In the genomic region with DNA sequence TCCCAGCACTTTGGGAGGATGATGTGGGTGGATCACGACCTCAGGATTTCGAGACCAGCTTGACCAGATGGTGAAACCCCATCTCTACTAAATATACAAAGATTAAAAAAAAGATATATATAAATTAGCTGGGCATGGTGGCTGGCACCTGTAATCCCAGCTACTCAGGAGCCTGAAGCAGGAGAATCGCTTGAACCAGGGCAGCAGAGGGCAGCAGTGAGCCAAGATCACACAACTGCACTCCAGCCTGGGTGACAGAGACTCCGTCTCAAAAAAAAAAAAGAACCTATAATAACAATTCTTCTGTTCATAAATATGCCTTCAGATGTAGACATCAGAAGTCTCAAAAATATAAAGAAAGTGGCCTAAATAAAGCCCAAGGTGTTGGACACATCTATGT, we compare ENCODE assay signal across 14 cellular contexts. TPM values are rescaled to one million over a fixed set of nuclear protein-coding genes. Genes with fewer than 3 reads are reported as not detected.
A peak's percentile ranks its signal among the peaks of the same experiment; 100 is the strongest.
DNase-seq lines count a peak whose midpoint lies in the region; ATAC-seq and TF ChIP-seq lines count a peak whose summit lies in the region.
"Had no signal": no experiment of that assay in that cellular context is flagged by ENCODE, and none has a peak within 500 bp of the region (broad histone marks: within the 10 kb centered on the region; RNA-seq: fewer than 3 reads in every experiment).

No MANE protein-coding gene starts in this region.

- H2BK12ac ChIP-seq in neuronal stem cell (ENCODE audit: low read length), result no peak overlapping the region

- no peak overlapping the region for H3K9ac ChIP-seq in adipocyte (ENCODE audit: low read length)
- H3K9ac ChIP-seq in neuronal stem cell (ENCODE audit: low read depth, low read length, poor library complexity), result no peak overlapping the region

- TF ChIP-seq EP300 in ovary (IDR thresholded peaks at IDR 0.05), result no peak

- H2BK120ac ChIP-seq in neuronal stem cell (ENCODE audit: low read depth, low read length), result no peak overlapping the region

- peak overlapping the region; percentile 33 for H3K4me3 ChIP-seq in adipocyte (ENCODE audit: low read length)
- no peak overlapping the region for H3K4me3 ChIP-seq in ovary
- H3K4me3 ChIP-seq in neuronal stem cell (ENCODE audit: low read length in 2 of 2), result no peak overlapping the region
- H3K4me3 ChIP-seq: GM12878 had no signal

- H3K4me2 ChIP-seq in neuronal stem cell (ENCODE audit: insufficient read depth, low read length, poor library complexity, severe bottlenecking), result no peak overlapping the region

- no peaks in the 10 kb centered on the region for H3K4me1 ChIP-seq in adipocyte (ENCODE audit: control insufficient read depth, insufficient read depth, low read length)
- peaks cover under 1% of the 10 kb centered on the region for H3K4me1 ChIP-seq in ovary (ENCODE audit: insufficient read depth)
- no peaks in the 10 kb centered on the region for H3K4me1 ChIP-seq in neuronal stem cell (ENCODE audit: control insufficient read depth in 2 of 2, insufficient read depth in 1 of 2, low read depth in 1 of 2, low read length in 2 of 2)

- no peak overlapping the region for H2BK5ac ChIP-seq in neuronal stem cell (ENCODE audit: low read length)

- H3K4ac ChIP-seq in neuronal stem cell (ENCODE audit: low read length), result no peak overlapping the region

- peaks cover 90% of the 10 kb centered on the region for H3K36me3 Mint-ChIP-seq in activated CD8-positive, alpha-beta T cell treated with anti-CD3 and anti-CD28 coated beads for 36 hours (ENCODE audit: low read depth)
- peaks cover 86% of the 10 kb centered on the region for H3K36me3 Mint-ChIP-seq in activated CD8-positive, alpha-beta T cell treated with anti-CD3 and anti-CD28 coated beads, Interleukin-2, amount 10 ng/mL, durations not matched to agents 7 days and 5 days (ENCODE audit: low read depth)
- peaks cover 37% of the 10 kb centered on the region for H3K36me3 Mint-ChIP-seq in HFFc6 (ENCODE audit: low read depth)

- H3K14ac ChIP-seq in neuronal stem cell (ENCODE audit: low read length), result no peak overlapping the region

- peaks cover 22% of the 10 kb centered on the region for H3K36me3 ChIP-seq in adipocyte (ENCODE audit: control insufficient read depth, insufficient read depth, low read length, severe bottlenecking)
- peaks cover 3% of the 10 kb centered on the region for H3K36me3 ChIP-seq in ovary
- peaks cover 0 to 63% of the 10 kb centered on the region in 2 donors for H3K36me3 ChIP-seq in neuronal stem cell (replicated peaks in 1 of 2; ENCODE audit: control insufficient read depth in 2 of 2, insufficient read depth in 2 of 2, low read length in 2 of 2)

- H3K9me3 Mint-ChIP-seq in activated CD8-positive, alpha-beta T cell treated with anti-CD3 and anti-CD28 coated beads for 36 hours, result peaks cover 58% of the 10 kb centered on the region
- peaks cover 67% of the 10 kb centered on the region for H3K9me3 Mint-ChIP-seq in activated CD8-positive, alpha-beta T cell treated with anti-CD3 and anti-CD28 coated beads, Interleukin-2, amount 10 ng/mL, durations not matched to agents 7 days and 5 days (ENCODE audit: insufficient read depth)
- peaks cover 80% of the 10 kb centered on the region for H3K9me3 Mint-ChIP-seq in HFFc6

- DNase-seq in activated CD8-positive, alpha-beta T cell treated with anti-CD3 and anti-CD28 coated beads for 36 hours, result peak; percentile 22
- DNase-seq in activated CD8-positive, alpha-beta T cell treated with anti-CD3 and anti-CD28 coated beads, Interleukin-2, amount 10 ng/mL, durations not matched to agents 7 days and 5 days, result no peak
- no peak for DNase-seq in HFFc6
- no peak for DNase-seq in adipocyte (ENCODE audit: low read depth)
- peak in 3 of 5 donors; percentile 54 to 65 (median 55) for DNase-seq in ovary
- no peak for DNase-seq in occipital lobe (lab: John Stamatoyannopoulos, UW)
- DNase-seq in neuronal stem cell (ENCODE audit: low spot score), result no peak
- DNase-seq in T-helper 1 cell, result no peak
- DNase-seq: IMR-90, NCI-H1436 treated with DMSO at 0.1 percent for 48 hours, NCI-H510A treated with DMSO at 0.1 percent for 48 hours, T1000 had no signal

- no peak for TF ChIP-seq POLR2A in ovary (IDR thresholded peaks at IDR 0.05)

- ATAC-seq in activated CD8-positive, alpha-beta T cell treated with anti-CD3 and anti-CD28 coated beads for 36 hours, result no peak
- no peak for ATAC-seq in activated CD8-positive, alpha-beta T cell treated with anti-CD3 and anti-CD28 coated beads, Interleukin-2, amount 10 ng/mL, durations not matched to agents 7 days and 5 days
- ATAC-seq: esophagus mucosa, GM12878 had no signal

- no peak overlapping the region for H3K18ac ChIP-seq in neuronal stem cell (ENCODE audit: low read length)

- H4K8ac ChIP-seq in neuronal stem cell (ENCODE audit: low read depth, low read length), result no peak overlapping the region

- intact Hi-C loops in activated CD8-positive, alpha-beta T cell treated with anti-CD3 and anti-CD28 coated beads for 36 hours (cut with micrococcal nuclease), result no loop called here
- intact Hi-C loops in ovary (cut with DNase I), result no loop called here

- no peak for TF ChIP-seq CTCF in activated CD8-positive, alpha-beta T cell treated with anti-CD3 and anti-CD28 coated beads for 36 hours (IDR thresholded peaks at IDR 0.05)
- TF ChIP-seq CTCF in HFFc6 (IDR thresholded peaks at IDR 0.05) (peak; percentile 29), ovary (IDR thresholded peaks at IDR 0.05) (no peak)

- H3K9me3 ChIP-seq in adipocyte (ENCODE audit: control insufficient read depth, low read length) (peaks cover 95% of the 10 kb centered on the region), ovary (peaks cover 7 to 24% of the 10 kb centered on the region in 2 donors), neuronal stem cell (replicated peaks in 1 of 2; ENCODE audit: control insufficient read depth in 2 of 2, insufficient read depth in 1 of 2, low read depth in 1 of 2, low read length in 2 of 2) (peaks cover 7 to 93% of the 10 kb centered on the region in 2 donors)

- H3K4me3 Mint-ChIP-seq in activated CD8-positive, alpha-beta T cell treated with anti-CD3 and anti-CD28 coated beads for 36 hours, result no peak overlapping the region
- H3K4me3 Mint-ChIP-seq in activated CD8-positive, alpha-beta T cell treated with anti-CD3 and anti-CD28 coated beads, Interleukin-2, amount 10 ng/mL, durations not matched to agents 7 days and 5 days, result no peak overlapping the region
- no peak overlapping the region for H3K4me3 Mint-ChIP-seq in HFFc6

- no peak overlapping the region for H2BK15ac ChIP-seq in neuronal stem cell (ENCODE audit: low read length)

- H3K27me3 Mint-ChIP-seq in activated CD8-positive, alpha-beta T cell treated with anti-CD3 and anti-CD28 coated beads for 36 hours, result no peaks in the 10 kb centered on the region
- no peaks in the 10 kb centered on the region for H3K27me3 Mint-ChIP-seq in activated CD8-positive, alpha-beta T cell treated with anti-CD3 and anti-CD28 coated beads, Interleukin-2, amount 10 ng/mL, durations not matched to agents 7 days and 5 days (ENCODE audit: low read depth)
- no peaks in the 10 kb centered on the region; the same call in 1 of the 2 replicates for H3K27me3 Mint-ChIP-seq in HFFc6 (ENCODE audit: insufficient read depth)

- no peak overlapping the region for H3K27ac Mint-ChIP-seq in activated CD8-positive, alpha-beta T cell treated with anti-CD3 and anti-CD28 coated beads for 36 hours
- no peak overlapping the region for H3K27ac Mint-ChIP-seq in activated CD8-positive, alpha-beta T cell treated with anti-CD3 and anti-CD28 coated beads, Interleukin-2, amount 10 ng/mL, durations not matched to agents 7 days and 5 days
- no peak overlapping the region for H3K27ac Mint-ChIP-seq in HFFc6

- H4K91ac ChIP-seq in neuronal stem cell (ENCODE audit: low read depth, low read length, poor library complexity), result no peak overlapping the region

- 52 to 56% (median 53%) methylated on average over 4 of the region's 4 CpGs for WGBS in ovary, 3 donors
- WGBS in neuronal stem cell (ENCODE audit: extremely low coverage in 2 of 2, insufficient read length in 2 of 2, insufficient replicate concordance in 1 of 2), 2 donors, result no CpG with 5 or more reads among the region's 4 CpGs

- POLR2A ChIA-PET in activated CD8-positive, alpha-beta T cell treated with anti-CD3 and anti-CD28 coated beads for 36 hours (lab: Charles Lee), result interaction anchor here (1.2 kb wide), 1 partner anchor 107 kb away, joined by 4 read pairs; no protein-coding TSS in a partner anchor
- POLR2A ChIA-PET in activated CD8-positive, alpha-beta T cell treated with anti-CD3 and anti-CD28 coated beads, Interleukin-2, amount 10 ng/mL, durations not matched to agents 7 days and 5 days (lab: Charles Lee), result no interaction called here

- H3K4me1 Mint-ChIP-seq in activated CD8-positive, alpha-beta T cell treated with anti-CD3 and anti-CD28 coated beads for 36 hours (ENCODE audit: low read depth), result peaks cover 24% of the 10 kb centered on the region
- peaks cover 13% of the 10 kb centered on the region for H3K4me1 Mint-ChIP-seq in activated CD8-positive, alpha-beta T cell treated with anti-CD3 and anti-CD28 coated beads, Interleukin-2, amount 10 ng/mL, durations not matched to agents 7 days and 5 days (ENCODE audit: low read depth)
- no peaks in the 10 kb centered on the region for H3K4me1 Mint-ChIP-seq in HFFc6 (ENCODE audit: low read depth)

- H3K27ac ChIP-seq in ovary (no peak overlapping the region), neuronal stem cell (replicated peaks; ENCODE audit: low read length) (no peak overlapping the region)

- CTCF ChIA-PET in activated CD8-positive, alpha-beta T cell treated with anti-CD3 and anti-CD28 coated beads for 36 hours (lab: Charles Lee), result interaction anchor here (0.6 to 1.1 kb wide), 2 partner anchors 15 to 825 kb away, joined by 3 read pairs; no protein-coding TSS in a partner anchor
- CTCF ChIA-PET in activated CD8-positive, alpha-beta T cell treated with anti-CD3 and anti-CD28 coated beads, Interleukin-2, amount 10 ng/mL, durations not matched to agents 7 days and 5 days (lab: Charles Lee), result no interaction called here

- no peak overlapping the region for H3K23ac ChIP-seq in neuronal stem cell (ENCODE audit: low read depth, low read length, poor library complexity)

- no peak overlapping the region for H2AFZ ChIP-seq in neuronal stem cell (ENCODE audit: low read length)

- H3K79me1 ChIP-seq in neuronal stem cell (ENCODE audit: low read depth, low read length), result peaks cover 3% of the 10 kb centered on the region

- no peak overlapping the region for H2AK5ac ChIP-seq in neuronal stem cell (ENCODE audit: low read depth, low read length)

- H3K27me3 ChIP-seq in adipocyte (replicated peaks; ENCODE audit: control insufficient read depth, insufficient read depth, low read length) (no peaks in the 10 kb centered on the region), ovary (no peaks in the 10 kb centered on the region), neuronal stem cell (ENCODE audit: control insufficient read depth in 3 of 3, insufficient read depth in 3 of 3, low read depth in 1 of 3, low read length in 3 of 3) (no peaks in the 10 kb centered on the region)

RNA-seq across cellular contexts. Expression of gene ZNF737, which starts 7.6 kb away (rescaled TPM):
- total RNA-seq in activated CD8-positive, alpha-beta T cell treated with anti-CD3 and anti-CD28 coated beads for 36 hours, result 10 to 100 TPM; 14.0 to 16.2 TPM
- 10 to 100 TPM; 18.4 to 19.1 TPM for total RNA-seq in activated CD8-positive, alpha-beta T cell treated with anti-CD3 and anti-CD28 coated beads, Interleukin-2, amount 10 ng/mL, durations not matched to agents 7 days and 5 days
- 1 to 10 TPM; 2.1 to 3.2 (median 2.5) TPM for total RNA-seq in HFFc6 (2021; fragmentation: NEBNext Ultra II Directional; extraction: Animal tissue kit (Norgen Biotek cat#: 25700))
- total RNA-seq in ovary (10 to 100 TPM; 21.8 to 63.8 (median 30.4) TPM), occipital lobe (94.1 TPM)
- 10 to 100 TPM; 19.8 to 25.9 TPM for polyA plus RNA-seq in ovary
- polyA plus RNA-seq in neuronal stem cell (2013, experiment 1 of 2), result 16.6 TPM
- polyA plus RNA-seq in neuronal stem cell (2013, experiment 2 of 2), result 18.2 TPM

Comparison
In these comparisons a context has a peak if more than half of its experiments do, and no peak if none do; other contexts are left out.
1. DNase-seq: peak in activated CD8-positive, alpha-beta T cell treated with anti-CD3 and anti-CD28 coated beads for 36 hours (single experiment) and ovary (3 of 5); none in activated CD8-positive, alpha-beta T cell treated with anti-CD3 and anti-CD28 coated beads, Interleukin-2, amount 10 ng/mL, durations not matched to agents 7 days and 5 days (single experiment), HFFc6 (single experiment), adipocyte (single experiment), occipital lobe (single experiment), neuronal stem cell (single experiment) and T-helper 1 cell (0 of 5).